In genomic region chr10:51326174-51326573, GRCh38 we compare ENCODE assay signal across 40 cellular contexts.
"Had no signal": no experiment of that assay in that cellular context is flagged by ENCODE, and none has a peak within 500 bp of the region (broad histone marks: within the 10 kb centered on the region; RNA-seq: fewer than 3 reads in every experiment).

No MANE protein-coding gene starts in this region.

- H3K27ac Mint-ChIP-seq: activated naive CD4-positive, alpha-beta T cell treated with anti-CD3 and anti-CD28 coated beads for 36 hours; activated naive CD4-positive, alpha-beta T cell treated with anti-CD3 and anti-CD28 coated beads, Interleukin-2, amount 10 ng/mL, durations not matched to agents 7 days and 5 days; activated naive CD4-positive, alpha-beta T cell treated with anti-CD3 and anti-CD28 coated beads, Interleukin-2, amount 50 U/mL, for 24 hours; activated naive CD4-positive, alpha-beta T cell treated with anti-CD3 and anti-CD28 coated beads, Interleukin-2, amount 50 U/mL, for 72 hours; activated naive CD8-positive, alpha-beta T cell; activated naive CD8-positive, alpha-beta T cell treated with anti-CD3 and anti-CD28 coated beads for 36 hours; activated naive CD8-positive, alpha-beta T cell treated with anti-CD3 and anti-CD28 coated beads, Interleukin-2, amount 10 ng/mL, durations not matched to agents 7 days and 5 days; activated naive CD8-positive, alpha-beta T cell treated with anti-CD3 and anti-CD28 coated beads, Interleukin-2, amount 50 U/mL, for 24 hours; activated T-cell treated with anti-CD3 and anti-CD28 coated beads, Interleukin-2, amount 50 U/mL, for 24 hours; activated T-cell treated with anti-CD3 and anti-CD28 coated beads, Interleukin-2, amount 50 U/mL, for 72 hours; activated T-helper 1 cell treated with anti-CD3 and anti-CD28 coated beads, Interleukin-12 subunit alpha, Interleukin-12 subunit beta, Interleukin-2, Interleukin-4 antibody, amounts not matched to agents 30 ng/mL and 10 ng/mL and 1 ng/mL, durations not matched to agents 14 hours and 24 hours and 36 hours; activated T-helper 17 cell treated with anti-CD3 and anti-CD28 coated beads, Interleukin-2, amount 50 U/mL, for 72 hours; activated T-helper 2 cell treated with anti-CD3 and anti-CD28 coated beads, Interferon-gamma antibody, Interleukin-2, Interleukin-4, amounts not matched to agents 10 μg/mL and 5 μg/mL and 100 μg/mL, durations not matched to agents 14 hours and 24 hours and 36 hours; brain had no signal

- H3K27ac ChIP-seq: adrenal gland, ascending aorta, body of pancreas, brain microvascular endothelial cell, breast epithelium, cardiac muscle cell had no signal

- H3K4me3 ChIP-seq: adrenal gland, ascending aorta, body of pancreas, breast epithelium, cardiac muscle cell had no signal

- ATAC-seq: activated naive CD4-positive, alpha-beta T cell treated with anti-CD3 and anti-CD28 coated beads, Interleukin-2, amount 50 U/mL, for 72 hours; activated naive CD8-positive, alpha-beta T cell treated with anti-CD3 and anti-CD28 coated beads, Interleukin-2, amount 50 U/mL, for 24 hours; activated T-cell treated with anti-CD3 and anti-CD28 coated beads, Interleukin-2, amount 50 U/mL, for 4 hours; activated T-cell treated with anti-CD3 and anti-CD28 coated beads, Interleukin-2, amount 50 U/mL, for 72 hours; activated T-helper 17 cell treated with anti-CD3 and anti-CD28 coated beads, Interleukin-2, amount 50 U/mL, for 72 hours; body of pancreas had no signal

- H3K36me3 Mint-ChIP-seq: activated naive CD4-positive, alpha-beta T cell treated with anti-CD3 and anti-CD28 coated beads, Interleukin-2, amount 10 ng/mL, durations not matched to agents 7 days and 5 days; activated naive CD4-positive, alpha-beta T cell treated with anti-CD3 and anti-CD28 coated beads, Interleukin-2, amount 50 U/mL, for 24 hours; activated naive CD4-positive, alpha-beta T cell treated with anti-CD3 and anti-CD28 coated beads, Interleukin-2, amount 50 U/mL, for 72 hours; activated naive CD8-positive, alpha-beta T cell; activated naive CD8-positive, alpha-beta T cell treated with anti-CD3 and anti-CD28 coated beads for 36 hours; activated naive CD8-positive, alpha-beta T cell treated with anti-CD3 and anti-CD28 coated beads, Interleukin-2, amount 10 ng/mL, durations not matched to agents 7 days and 5 days had no signal

- H3K9me3 ChIP-seq: adrenal gland, ascending aorta, body of pancreas, breast epithelium had no signal

- H3K4me3 Mint-ChIP-seq: activated naive CD4-positive, alpha-beta T cell treated with anti-CD3 and anti-CD28 coated beads for 36 hours; activated naive CD4-positive, alpha-beta T cell treated with anti-CD3 and anti-CD28 coated beads, Interleukin-2, amount 10 ng/mL, durations not matched to agents 7 days and 5 days; activated naive CD4-positive, alpha-beta T cell treated with anti-CD3 and anti-CD28 coated beads, Interleukin-2, amount 50 U/mL, for 24 hours; activated naive CD8-positive, alpha-beta T cell; activated naive CD8-positive, alpha-beta T cell treated with anti-CD3 and anti-CD28 coated beads for 36 hours; activated naive CD8-positive, alpha-beta T cell treated with anti-CD3 and anti-CD28 coated beads, Interleukin-2, amount 10 ng/mL, durations not matched to agents 7 days and 5 days; activated naive CD8-positive, alpha-beta T cell treated with anti-CD3 and anti-CD28 coated beads, Interleukin-2, amount 50 U/mL, for 24 hours; activated T-cell treated with anti-CD3 and anti-CD28 coated beads, Interleukin-2, amount 50 U/mL, for 24 hours; activated T-cell treated with anti-CD3 and anti-CD28 coated beads, Interleukin-2, amount 50 U/mL, for 4 hours; activated T-cell treated with anti-CD3 and anti-CD28 coated beads, Interleukin-2, amount 50 U/mL, for 72 hours; activated T-helper 1 cell treated with anti-CD3 and anti-CD28 coated beads, Interleukin-12 subunit alpha, Interleukin-12 subunit beta, Interleukin-2, Interleukin-4 antibody, amounts not matched to agents 30 ng/mL and 10 ng/mL and 1 ng/mL, durations not matched to agents 14 hours and 24 hours and 36 hours; activated T-helper 17 cell treated with anti-CD3 and anti-CD28 coated beads, Interleukin-2, amount 50 U/mL, for 72 hours; brain; central memory CD8-positive, alpha-beta T cell had no signal

- H3K9me3 Mint-ChIP-seq: activated naive CD4-positive, alpha-beta T cell treated with anti-CD3 and anti-CD28 coated beads for 36 hours; activated naive CD4-positive, alpha-beta T cell treated with anti-CD3 and anti-CD28 coated beads, Interleukin-2, amount 10 ng/mL, durations not matched to agents 7 days and 5 days; activated naive CD8-positive, alpha-beta T cell treated with anti-CD3 and anti-CD28 coated beads for 36 hours; activated naive CD8-positive, alpha-beta T cell treated with anti-CD3 and anti-CD28 coated beads, Interleukin-2, amount 10 ng/mL, durations not matched to agents 7 days and 5 days; activated naive CD8-positive, alpha-beta T cell treated with anti-CD3 and anti-CD28 coated beads, Interleukin-2, amount 50 U/mL, for 24 hours; activated T-helper 1 cell treated with anti-CD3 and anti-CD28 coated beads, Interleukin-12 subunit alpha, Interleukin-12 subunit beta, Interleukin-2, Interleukin-4 antibody, amounts not matched to agents 30 ng/mL and 10 ng/mL and 1 ng/mL, durations not matched to agents 14 hours and 24 hours and 36 hours; activated T-helper 2 cell treated with anti-CD3 and anti-CD28 coated beads, Interferon-gamma antibody, Interleukin-2, Interleukin-4, amounts not matched to agents 10 μg/mL and 5 μg/mL and 100 μg/mL, durations not matched to agents 14 hours and 24 hours and 36 hours had no signal

- DNase-seq: activated effector memory CD4-positive, alpha-beta T cell treated with anti-CD3 and anti-CD28 coated beads, Interleukin-2, amount 50 U/mL, for 16 hours; activated effector memory CD4-positive, alpha-beta T cell treated with Interleukin-2 at 50 U/mL for 16 hours; activated gamma-delta T cell; activated gamma-delta T cell treated with Interleukin-2 at 50 U/mL for 16 hours; activated naive CD4-positive, alpha-beta T cell; activated naive CD4-positive, alpha-beta T cell treated with anti-CD3 and anti-CD28 coated beads for 36 hours; activated naive CD4-positive, alpha-beta T cell treated with anti-CD3 and anti-CD28 coated beads, Interleukin-2, amount 10 ng/mL, durations not matched to agents 7 days and 5 days; activated naive CD4-positive, alpha-beta T cell treated with anti-CD3 and anti-CD28 coated beads, Interleukin-2, amount 50 U/mL, for 16 hours; activated naive CD4-positive, alpha-beta T cell treated with Interleukin-2 at 50 U/mL for 16 hours; activated naive CD8-positive, alpha-beta T cell treated with anti-CD3 and anti-CD28 coated beads for 36 hours; activated naive CD8-positive, alpha-beta T cell treated with anti-CD3 and anti-CD28 coated beads, Interleukin-2, amount 10 ng/mL, durations not matched to agents 7 days and 5 days; activated naive CD8-positive, alpha-beta T cell treated with anti-CD3 and anti-CD28 coated beads, Interleukin-2, amount 50 U/mL, for 24 hours; activated T-cell treated with anti-CD3 and anti-CD28 coated beads, Interleukin-2, amount 50 U/mL, for 1 hour; activated T-cell treated with anti-CD3 and anti-CD28 coated beads, Interleukin-2, amount 50 U/mL, for 24 hours; activated T-cell treated with anti-CD3 and anti-CD28 coated beads, Interleukin-2, amount 50 U/mL, for 4 hours; activated T-cell treated with anti-CD3 and anti-CD28 coated beads, Interleukin-2, amount 50 U/mL, for 48 hours; activated T-cell treated with anti-CD3 and anti-CD28 coated beads, Interleukin-2, amount 50 U/mL, for 72 hours; adrenal gland; amniotic stem cell; amygdala; anterior cingulate cortex; aorta; body of pancreas; brain microvascular endothelial cell; caudate nucleus; central memory CD4-positive, alpha-beta T cell; cerebellar nuclear complex had no signal

- H3K4me1 Mint-ChIP-seq: activated naive CD4-positive, alpha-beta T cell treated with anti-CD3 and anti-CD28 coated beads, Interleukin-2, amount 10 ng/mL, durations not matched to agents 7 days and 5 days; activated naive CD4-positive, alpha-beta T cell treated with anti-CD3 and anti-CD28 coated beads, Interleukin-2, amount 50 U/mL, for 24 hours; activated naive CD8-positive, alpha-beta T cell treated with anti-CD3 and anti-CD28 coated beads for 36 hours; activated naive CD8-positive, alpha-beta T cell treated with anti-CD3 and anti-CD28 coated beads, Interleukin-2, amount 10 ng/mL, durations not matched to agents 7 days and 5 days; activated naive CD8-positive, alpha-beta T cell treated with anti-CD3 and anti-CD28 coated beads, Interleukin-2, amount 50 U/mL, for 24 hours; activated T-helper 17 cell treated with anti-CD3 and anti-CD28 coated beads, Interleukin-2, amount 50 U/mL, for 72 hours; central memory CD8-positive, alpha-beta T cell had no signal

- H3K4me1 ChIP-seq: body of pancreas, breast epithelium had no signal

- H3K36me3 ChIP-seq: adrenal gland, ascending aorta, brain microvascular endothelial cell, breast epithelium, cardiac muscle cell had no signal

- FAIRE-seq: astrocyte, bronchial epithelial cell had no signal

- H3K27me3 Mint-ChIP-seq: activated naive CD4-positive, alpha-beta T cell treated with anti-CD3 and anti-CD28 coated beads, Interleukin-2, amount 10 ng/mL, durations not matched to agents 7 days and 5 days; activated naive CD4-positive, alpha-beta T cell treated with anti-CD3 and anti-CD28 coated beads, Interleukin-2, amount 50 U/mL, for 24 hours; activated naive CD8-positive, alpha-beta T cell; activated naive CD8-positive, alpha-beta T cell treated with anti-CD3 and anti-CD28 coated beads for 36 hours; activated naive CD8-positive, alpha-beta T cell treated with anti-CD3 and anti-CD28 coated beads, Interleukin-2, amount 10 ng/mL, durations not matched to agents 7 days and 5 days; activated T-cell treated with anti-CD3 and anti-CD28 coated beads, Interleukin-2, amount 50 U/mL, for 24 hours; activated T-helper 17 cell treated with anti-CD3 and anti-CD28 coated beads, Interleukin-2, amount 50 U/mL, for 72 hours; brain; central memory CD8-positive, alpha-beta T cell had no signal

- H3K27me3 ChIP-seq: adrenal gland, ascending aorta, body of pancreas, brain microvascular endothelial cell, breast epithelium, cardiac muscle cell had no signal
